ENCODE assay signal across 33 cellular contexts in genomic region chr12:126114420-126114819, GRCh38.
"Had no signal": no experiment of that assay in that cellular context is flagged by ENCODE, and none has a peak within 500 bp of the region (broad histone marks: within the 10 kb centered on the region; RNA-seq: fewer than 3 reads in every experiment).

No MANE protein-coding gene starts in this region.

- H3K36me3 ChIP-seq: brain microvascular endothelial cell, esophagus muscularis mucosa, gastroesophageal sphincter, heart right ventricle had no signal

- H3K4me1 Mint-ChIP-seq: activated CD4-positive, alpha-beta T cell treated with anti-CD3 and anti-CD28 coated beads for 36 hours; activated CD4-positive, alpha-beta T cell treated with anti-CD3 and anti-CD28 coated beads, Interleukin-2, amount 10 ng/mL, durations not matched to agents 24 days and 14 days; activated CD8-positive, alpha-beta memory T cell treated with anti-CD3 and anti-CD28 coated beads, Interleukin-2, amount 10 ng/mL, durations not matched to agents 7 days and 5 days; activated T-helper 17 cell treated with anti-CD3 and anti-CD28 coated beads, Interleukin-2, amount 50 U/mL, for 72 hours; central memory CD8-positive, alpha-beta T cell; T-helper 17 cell had no signal

- H3K36me3 Mint-ChIP-seq: activated CD4-positive, alpha-beta memory T cell treated with anti-CD3 and anti-CD28 coated beads for 36 hours; activated CD8-positive, alpha-beta memory T cell treated with anti-CD3 and anti-CD28 coated beads, Interleukin-2, amount 10 ng/mL, durations not matched to agents 7 days and 5 days; activated naive CD8-positive, alpha-beta T cell had no signal

- H3K9me3 ChIP-seq: esophagus muscularis mucosa, gastroesophageal sphincter, heart right ventricle had no signal

- H3K27me3 ChIP-seq: brain microvascular endothelial cell, dorsolateral prefrontal cortex, esophagus muscularis mucosa had no signal

- H3K4me3 ChIP-seq: coronary artery, dorsolateral prefrontal cortex, esophagus muscularis mucosa, gastroesophageal sphincter, heart right ventricle had no signal

- H3K27ac ChIP-seq: brain microvascular endothelial cell, coronary artery, esophagus muscularis mucosa, gastroesophageal sphincter, heart right ventricle had no signal

- ATAC-seq: activated CD4-positive, alpha-beta T cell treated with anti-CD3 and anti-CD28 coated beads for 36 hours; activated CD8-positive, alpha-beta memory T cell treated with anti-CD3 and anti-CD28 coated beads, Interleukin-2, amount 10 ng/mL, durations not matched to agents 7 days and 5 days; activated CD8-positive, alpha-beta T cell treated with anti-CD3 and anti-CD28 coated beads, Interleukin-2, amount 10 ng/mL, durations not matched to agents 7 days and 5 days; activated T-helper 17 cell treated with anti-CD3 and anti-CD28 coated beads, Interleukin-2, amount 50 U/mL, for 72 hours; effector memory CD8-positive, alpha-beta T cell; gastroesophageal sphincter; heart right ventricle; T-helper 17 cell had no signal

- H3K4me3 Mint-ChIP-seq: activated CD4-positive, alpha-beta memory T cell treated with anti-CD3 and anti-CD28 coated beads for 36 hours; activated CD4-positive, alpha-beta T cell treated with anti-CD3 and anti-CD28 coated beads for 36 hours; activated CD4-positive, alpha-beta T cell treated with anti-CD3 and anti-CD28 coated beads, Interleukin-2, amount 10 ng/mL, durations not matched to agents 24 days and 14 days; activated CD8-positive, alpha-beta memory T cell treated with anti-CD3 and anti-CD28 coated beads, Interleukin-2, amount 10 ng/mL, durations not matched to agents 7 days and 5 days; activated CD8-positive, alpha-beta T cell treated with anti-CD3 and anti-CD28 coated beads, Interleukin-2, amount 10 ng/mL, durations not matched to agents 7 days and 5 days; activated naive CD8-positive, alpha-beta T cell; activated T-cell treated with anti-CD3 and anti-CD28 coated beads, Interleukin-2, amount 50 U/mL, for 24 hours; activated T-helper 17 cell treated with anti-CD3 and anti-CD28 coated beads, Interleukin-2, amount 50 U/mL, for 72 hours; central memory CD8-positive, alpha-beta T cell; dendritic cell treated with granulocyte-macrophage colony-stimulating factor and Interleukin-4, amounts not matched to agents 40 ng/mL and 50 ng/mL, for 4 days; effector memory CD8-positive, alpha-beta T cell; T-helper 17 cell; T-helper 2 cell treated with Interferon-gamma antibody and Interleukin-4, amounts not matched to agents 5 μg/mL and 100 μg/mL, for 36 hours had no signal

- H3K9me3 Mint-ChIP-seq: activated T-cell treated with anti-CD3 and anti-CD28 coated beads, Interleukin-2, amount 50 U/mL, for 24 hours; dendritic cell treated with granulocyte-macrophage colony-stimulating factor and Interleukin-4, amounts not matched to agents 40 ng/mL and 50 ng/mL, for 4 days had no signal

- H3K4me1 ChIP-seq: esophagus muscularis mucosa, gastroesophageal sphincter, heart right ventricle had no signal

- H3K27me3 Mint-ChIP-seq: activated CD4-positive, alpha-beta memory T cell treated with anti-CD3 and anti-CD28 coated beads for 36 hours; activated CD4-positive, alpha-beta T cell treated with anti-CD3 and anti-CD28 coated beads, Interleukin-2, amount 10 ng/mL, durations not matched to agents 24 days and 14 days; activated CD8-positive, alpha-beta memory T cell treated with anti-CD3 and anti-CD28 coated beads, Interleukin-2, amount 10 ng/mL, durations not matched to agents 7 days and 5 days; activated naive CD8-positive, alpha-beta T cell; activated T-cell treated with anti-CD3 and anti-CD28 coated beads, Interleukin-2, amount 50 U/mL, for 24 hours; central memory CD8-positive, alpha-beta T cell; dendritic cell treated with granulocyte-macrophage colony-stimulating factor and Interleukin-4, amounts not matched to agents 40 ng/mL and 50 ng/mL, for 4 days; effector memory CD8-positive, alpha-beta T cell; T-helper 17 cell had no signal

- DNase-seq: activated CD4-positive, alpha-beta memory T cell treated with anti-CD3 and anti-CD28 coated beads for 36 hours; activated CD4-positive, alpha-beta T cell treated with anti-CD3 and anti-CD28 coated beads for 36 hours; activated CD4-positive, alpha-beta T cell treated with anti-CD3 and anti-CD28 coated beads, Interleukin-2, amount 10 ng/mL, durations not matched to agents 24 days and 14 days; activated CD4-positive, CD25-positive, alpha-beta regulatory T cell; activated CD4-positive, CD25-positive, alpha-beta regulatory T cell treated with anti-CD3 and anti-CD28 coated beads, Interleukin-2, amount 50 U/mL, for 72 hours; activated CD8-positive, alpha-beta memory T cell treated with anti-CD3 and anti-CD28 coated beads, Interleukin-2, amount 10 ng/mL, durations not matched to agents 7 days and 5 days; activated CD8-positive, alpha-beta memory T cell treated with anti-CD3 and anti-CD28 coated beads, Interleukin-2, amount 50 U/mL, for 48 hours; activated CD8-positive, alpha-beta T cell treated with anti-CD3 and anti-CD28 coated beads, Interleukin-2, amount 10 ng/mL, durations not matched to agents 7 days and 5 days; activated effector memory CD4-positive, alpha-beta T cell treated with Interleukin-2 at 50 U/mL for 16 hours; activated gamma-delta T cell treated with Interleukin-2 at 50 U/mL for 16 hours; activated naive CD4-positive, alpha-beta T cell treated with anti-CD3 and anti-CD28 coated beads, Interleukin-2, amount 50 U/mL, for 16 hours; activated naive CD4-positive, alpha-beta T cell treated with Interleukin-2 at 50 U/mL for 16 hours; activated T-cell treated with anti-CD3 and anti-CD28 coated beads for 4 hours; activated T-cell treated with anti-CD3 and anti-CD28 coated beads, Interleukin-2, amount 50 U/mL, for 24 hours; amniotic stem cell; anterior cingulate cortex; brain microvascular endothelial cell; dorsolateral prefrontal cortex; effector CD4-positive, alpha-beta T cell; effector memory CD8-positive, alpha-beta T cell; erythroblast; foreskin melanocyte; heart right ventricle; T-helper 1 cell; T-helper 17 cell had no signal
